Comparison of ENCODE assay signal across 31 cellular contexts in the genomic region with DNA sequence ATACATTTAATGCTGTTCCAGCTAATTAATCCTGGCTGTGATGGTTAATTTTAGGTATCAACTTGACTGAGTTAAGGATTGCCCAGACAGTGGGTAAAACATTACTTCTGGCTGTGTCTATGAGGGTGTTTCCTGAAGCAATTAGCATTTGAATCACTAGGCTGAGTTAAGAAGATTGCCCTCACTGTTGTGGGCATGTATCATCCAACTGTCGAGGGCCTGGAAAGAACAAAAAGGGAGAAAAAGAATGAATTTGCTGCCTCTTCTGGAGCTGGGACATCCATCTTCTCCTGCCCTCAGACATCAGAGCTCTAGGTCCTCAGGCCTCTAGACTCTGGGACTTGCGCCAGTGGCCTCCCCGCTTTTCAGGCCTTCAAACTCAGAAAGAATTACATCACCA.
"Had no signal": no experiment of that assay in that cellular context is flagged by ENCODE, and none has a peak within 500 bp of the region (broad histone marks: within the 10 kb centered on the region; RNA-seq: fewer than 3 reads in every experiment).

No MANE protein-coding gene starts in this region.

- DNase-seq: activated CD4-positive, alpha-beta T cell treated with anti-CD3 and anti-CD28 coated beads for 48 hours; activated CD4-positive, alpha-beta T cell treated with anti-CD3 and anti-CD28 coated beads, Interleukin-2, amount 50 U/mL, for 48 hours; activated CD8-positive, alpha-beta memory T cell treated with anti-CD3 and anti-CD28 coated beads, Interleukin-2, amount 50 U/mL, for 4 hours; activated effector memory CD4-positive, alpha-beta T cell treated with anti-CD3 and anti-CD28 coated beads, Interleukin-2, amount 50 U/mL, for 16 hours; activated naive CD4-positive, alpha-beta T cell treated with anti-CD3 and anti-CD28 coated beads for 36 hours; activated T-cell treated with anti-CD3 and anti-CD28 coated beads, Interleukin-2, amount 50 U/mL, for 1 hour; central memory CD4-positive, alpha-beta T cell; endodermal cell; foreskin fibroblast; heart left ventricle; hypothalamus; islet precursor cell; left colon; naive B cell; nephron progenitor cell; ovary; retina; stimulated activated CD4-positive, alpha-beta T cell treated with anti-CD3 and anti-CD28 coated beads, Interleukin-12 subunit alpha, Interleukin-12 subunit beta, amount 100 ng/mL, for 4 hours; stimulated activated CD4-positive, alpha-beta T cell treated with anti-CD3 and anti-CD28 coated beads, Interleukin-4, amount 100 ng/mL, for 1 hour; stimulated activated naive CD8-positive, alpha-beta T cell treated with anti-CD3 and anti-CD28 coated beads, Interleukin-15, Interleukin-2, amounts not matched to agents 100 U/mL and 50 U/mL, for 24 hours; testis; transverse colon had no signal

- H3K4me3 Mint-ChIP-seq: activated naive CD4-positive, alpha-beta T cell treated with anti-CD3 and anti-CD28 coated beads for 36 hours; activated T-helper 1 cell treated with anti-CD3 and anti-CD28 coated beads, Interleukin-12 subunit alpha, Interleukin-12 subunit beta, Interleukin-2, Interleukin-4 antibody, amounts not matched to agents 30 ng/mL and 10 ng/mL and 1 ng/mL, durations not matched to agents 14 hours and 24 hours and 36 hours; endodermal cell; mesothelial cell of epicardium; naive B cell; nephron progenitor cell had no signal

- H3K4me1 Mint-ChIP-seq: mesothelial cell of epicardium, naive B cell had no signal

- H3K27ac ChIP-seq: breast epithelium, heart left ventricle, ovary, skin epidermis, testis, transverse colon, VCaP had no signal

- ATAC-seq: activated CD4-positive, CD25-positive, alpha-beta regulatory T cell treated with anti-CD3 and anti-CD28 coated beads, Interleukin-2, amount 50 U/mL, for 24 hours; esophagus mucosa; heart left ventricle; left colon; sciatic nerve; stimulated activated naive CD8-positive, alpha-beta T cell treated with anti-CD3 and anti-CD28 coated beads, Interleukin-15, Interleukin-2, amounts not matched to agents 100 U/mL and 50 U/mL, for 24 hours had no signal

- H3K27me3 Mint-ChIP-seq: progenitor cell of endocrine pancreas had no signal

- H3K27me3 ChIP-seq: breast epithelium, heart left ventricle, ovary, testis, transverse colon had no signal

- H3K9me3 ChIP-seq: testis, transverse colon had no signal

- H3K27ac Mint-ChIP-seq: activated naive CD4-positive, alpha-beta T cell treated with anti-CD3 and anti-CD28 coated beads for 36 hours; activated T-helper 1 cell treated with anti-CD3 and anti-CD28 coated beads, Interleukin-12 subunit alpha, Interleukin-12 subunit beta, Interleukin-2, Interleukin-4 antibody, amounts not matched to agents 30 ng/mL and 10 ng/mL and 1 ng/mL, durations not matched to agents 14 hours and 24 hours and 36 hours; endodermal cell; mesothelial cell of epicardium; naive B cell; nephron progenitor cell; progenitor cell of endocrine pancreas had no signal

- H3K36me3 ChIP-seq: breast epithelium, heart left ventricle, ovary, transverse colon had no signal

- H3K4me1 ChIP-seq: breast epithelium, heart left ventricle, testis, transverse colon had no signal

- H3K4me3 ChIP-seq: breast epithelium, heart left ventricle, ovary, skin epidermis, testis, transverse colon had no signal
